1 cellular context compared by ENCODE assay signal in genomic region chr17:64630309-64631223, GRCh38.
TF ChIP-seq lines count a peak whose summit lies in the region.

No MANE protein-coding gene starts in this region.

TF ChIP-seq in IMR-90, 13 proteins besides CTCF, POLR2A, EP300 and RAD21:
- TF ChIP-seq BHLHE40 (IDR thresholded peaks at IDR 0.05; ENCODE audit: low read depth, low read length) (no peak), SMC3 (IDR thresholded peaks at IDR 0.05; ENCODE audit: low read depth, low read length) (no peak), NFE2L2 (IDR thresholded peaks at IDR 0.05; ENCODE audit: low read depth, low read length) (no peak), CHD1 (IDR thresholded peaks at IDR 0.05; ENCODE audit: low read depth, low read length) (no peak), MXI1 (IDR thresholded peaks at IDR 0.05; ENCODE audit: borderline replicate concordance, low read depth, low read length) (no peak), MAZ (IDR thresholded peaks at IDR 0.05; ENCODE audit: borderline replicate concordance, low read depth, low read length) (no peak), RFX5 (IDR thresholded peaks at IDR 0.05; ENCODE audit: low read depth, low read length) (no peak), CEBPB (IDR thresholded peaks at IDR 0.05; ENCODE audit: low read depth, low read length) (no peak), FOS (IDR thresholded peaks at IDR 0.05; ENCODE audit: low read depth, low read length) (no peak), ELK1 (IDR thresholded peaks at IDR 0.05; ENCODE audit: borderline replicate concordance, low read depth, low read length) (no peak), MAFK (IDR thresholded peaks at IDR 0.05; ENCODE audit: low read depth, low read length) (no peak), RCOR1 (IDR thresholded peaks at IDR 0.05; ENCODE audit: insufficient replicate concordance, low read length) (no peak)
- TF ChIP-seq, protein P1, sequence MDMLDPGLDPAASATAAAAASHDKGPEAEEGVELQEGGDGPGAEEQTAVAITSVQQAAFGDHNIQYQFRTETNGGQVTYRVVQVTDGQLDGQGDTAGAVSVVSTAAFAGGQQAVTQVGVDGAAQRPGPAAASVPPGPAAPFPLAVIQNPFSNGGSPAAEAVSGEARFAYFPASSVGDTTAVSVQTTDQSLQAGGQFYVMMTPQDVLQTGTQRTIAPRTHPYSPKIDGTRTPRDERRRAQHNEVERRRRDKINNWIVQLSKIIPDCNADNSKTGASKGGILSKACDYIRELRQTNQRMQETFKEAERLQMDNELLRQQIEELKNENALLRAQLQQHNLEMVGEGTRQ (IDR thresholded peaks at IDR 0.05; ENCODE audit: low read depth, low read length), result no peak
